In the genomic region with DNA sequence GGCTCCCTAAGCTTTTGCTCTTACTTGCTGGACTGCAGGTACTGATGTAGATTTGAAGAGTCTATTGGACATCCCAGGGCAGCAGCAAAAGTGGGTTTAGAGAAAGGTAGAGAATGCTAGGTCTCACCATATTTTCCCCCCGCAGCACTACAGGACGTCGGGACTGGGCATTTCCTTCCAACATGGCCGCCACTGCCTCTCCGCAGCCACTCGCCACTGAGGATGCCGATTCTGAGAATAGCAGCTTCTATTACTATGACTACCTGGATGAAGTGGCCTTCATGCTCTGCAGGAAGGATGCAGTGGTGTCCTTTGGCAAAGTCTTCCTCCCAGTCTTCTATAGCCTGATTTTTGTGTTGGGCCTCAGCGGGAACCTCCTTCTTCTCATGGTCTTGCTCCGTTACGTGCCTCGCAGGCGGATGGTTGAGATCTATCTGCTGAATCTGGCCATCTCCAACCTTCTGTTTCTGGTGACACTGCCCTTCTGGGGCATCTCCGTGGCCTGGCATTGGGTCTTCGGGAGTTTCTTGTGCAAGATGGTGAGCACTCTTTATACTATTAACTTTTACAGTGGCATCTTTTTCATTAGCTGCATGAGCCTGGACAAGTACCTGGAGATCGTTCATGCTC, we compare ENCODE assay signal across 26 cellular contexts. TPM values are rescaled to one million over a fixed set of nuclear protein-coding genes. Genes with fewer than 3 reads are reported as not detected.
DNase-seq lines count a peak whose midpoint lies in the region; ATAC-seq, FAIRE-seq and TF ChIP-seq lines count a peak whose summit lies in the region.
"Had no signal": no experiment of that assay in that cellular context is flagged by ENCODE, and none has a peak within 500 bp of the region (broad histone marks: within the 10 kb centered on the region; RNA-seq: fewer than 3 reads in every experiment).

No MANE protein-coding gene starts in this region.

- H3K9me3 Mint-ChIP-seq in neural crest cell (peaks cover 10% of the 10 kb centered on the region), type B pancreatic cell (no peaks in the 10 kb centered on the region)
- H3K9me3 Mint-ChIP-seq: CD4-positive, alpha-beta T cell; CD8-positive, alpha-beta memory T cell had no signal

- no peak overlapping the region for H2AK5ac ChIP-seq in H1 (ENCODE audit: low read depth, low read length)

- CTCF ChIA-PET in K562 (lab: Yijun Ruan, JAX; ENCODE audit: low intra/inter-chr PET ratio), result no interaction called here
- CTCF ChIA-PET in H1 (lab: Charles Lee; ENCODE audit: partially characterized antibody), result interaction anchor here (1.4 kb wide), 1 partner anchor 9 kb away, joined by 3 read pairs; no protein-coding TSS in a partner anchor

- H3K27ac ChIP-seq in K562 (ENCODE audit: extremely low read depth, low read depth, low read length) (no peak overlapping the region), H1 (ENCODE audit: low read depth, low read length) (no peak overlapping the region)
- H3K27ac ChIP-seq: A549; BLaER1 treated with 17β-estradiol and CSF1 and Interleukin-3, amounts not matched to agents 10 nM and 100 nM; GM23248 had no signal

- no peaks in the 10 kb centered on the region; a peak in 1 of 5 replicates for H3K4me1 ChIP-seq in K562 (replicated peaks in 1 of 2; ENCODE audit: control insufficient read depth in 2 of 2, insufficient read depth in 2 of 2, low read length in 2 of 2)
- H3K4me1 ChIP-seq in H1 (replicated peaks in 1 of 4; ENCODE audit: control insufficient read depth in 3 of 4, insufficient read depth in 4 of 4, low read length in 3 of 4), result no peaks in the 10 kb centered on the region
- H3K4me1 ChIP-seq: A549; BE2C; BLaER1 treated with 17β-estradiol and CSF1 and Interleukin-3, amounts not matched to agents 10 nM and 100 nM had no signal

- H3K27ac Mint-ChIP-seq in neural crest cell (ENCODE audit: unreplicated experiment) (peak overlapping the region; percentile 24), type B pancreatic cell (no peak overlapping the region)
- H3K27ac Mint-ChIP-seq: CD14-positive monocyte; CD4-positive, alpha-beta T cell; H9 had no signal

- H3K4me2 ChIP-seq in K562 (ENCODE audit: insufficient read depth, low read length) (peak overlapping the region; percentile 40), H1 (ENCODE audit: insufficient read depth in 1 of 2, low read depth in 2 of 2, low read length in 2 of 2) (no peak overlapping the region)
- H3K4me2 ChIP-seq: A549; BLaER1 treated with 17β-estradiol and CSF1 and Interleukin-3, amounts not matched to agents 10 nM and 100 nM had no signal

- H3K27me3 ChIP-seq in K562 (ENCODE audit: control insufficient read depth in 2 of 2, insufficient read depth in 2 of 2, low read length in 2 of 2) (peaks cover 16 to 48% of the 10 kb centered on the region in 2 experiments; a peak in 4 of 5 replicates), H1 (replicated peaks in 1 of 4; ENCODE audit: control insufficient read depth in 3 of 4, extremely low read depth in 1 of 4, insufficient read depth in 3 of 4, low read length in 3 of 4) (no peaks in the 10 kb centered on the region; a peak in 1 of 7 replicates)
- H3K27me3 ChIP-seq: BE2C; BLaER1 treated with 17β-estradiol and CSF1 and Interleukin-3, amounts not matched to agents 10 nM and 100 nM had no signal

- H3K18ac ChIP-seq in H1 (ENCODE audit: extremely low read depth, low read length), result no peak overlapping the region

- ATAC-seq in K562 (peak; percentile 45; the same call in 2 of the 3 replicates), GM21390 (IDR thresholded peaks at IDR 0.05; ENCODE audit: unreplicated experiment) (no peak)
- ATAC-seq: A549, GM12878, HCT116 had no signal

- no peak for TF ChIP-seq EP300 in K562 (IDR thresholded peaks at IDR 0.05; ENCODE audit: low read length)
- TF ChIP-seq EP300 in H1 (IDR thresholded peaks at IDR 0.05; ENCODE audit: borderline replicate concordance in 1 of 2, low read depth in 2 of 2, low read length in 2 of 2), result no peak

- WGBS in K562 (ENCODE audit: insufficient coverage, low coverage, missing lambda C conversion rate), result 4% methylated on average over 15 of the region's 15 CpGs
- WGBS in H1 (ENCODE audit: extremely low coverage in 1 of 2, insufficient coverage in 1 of 2, insufficient read length in 1 of 2, insufficient replicate concordance in 2 of 2, low coverage in 1 of 2, low lambda C conversion rate in 2 of 2, missing lambda C conversion rate in 1 of 2), 2 experiments, result 94% methylated on average over 15 of the region's 15 CpGs; no CpG with 5 or more reads in 1 of the 2 experiments

- H3K23ac ChIP-seq in H1 (ENCODE audit: insufficient read length), result no peak overlapping the region

- H4K91ac ChIP-seq in H1 (replicated peaks; ENCODE audit: insufficient read length, low read length), result no peak overlapping the region

- H3K36me3 ChIP-seq in K562 (ENCODE audit: control insufficient read depth, insufficient read depth, low read length) (no peaks in the 10 kb centered on the region), H1 (ENCODE audit: control insufficient read depth in 2 of 4, insufficient read depth in 4 of 4, low read length in 3 of 4) (no peaks in the 10 kb centered on the region)
- H3K36me3 ChIP-seq: BE2C; BLaER1 treated with 17β-estradiol and CSF1 and Interleukin-3, amounts not matched to agents 10 nM and 100 nM had no signal

- H3K9me3 ChIP-seq in K562 (replicated peaks; ENCODE audit: control insufficient read depth, insufficient read depth, low read depth, low read length) (no peaks in the 10 kb centered on the region), H1 (ENCODE audit: insufficient read depth in 2 of 2, low read depth in 1 of 2, low read length in 1 of 2) (no peaks in the 10 kb centered on the region)
- H3K9me3 ChIP-seq: A549; BE2C; BLaER1 treated with 17β-estradiol and CSF1 and Interleukin-3, amounts not matched to agents 10 nM and 100 nM had no signal

- no peak overlapping the region for H4K5ac ChIP-seq in H1 (ENCODE audit: insufficient read length, low read depth, low read length)

- no peak overlapping the region for H4K8ac ChIP-seq in H1 (ENCODE audit: extremely low read depth, insufficient read depth, low read length)

- TF ChIP-seq CTCF in K562 (IDR thresholded peaks at IDR 0.05 in 2 of 3, conservative IDR thresholded peaks at IDR 0.05 in 1 of 3; ENCODE audit: insufficient read depth in 2 of 3, low read depth in 1 of 3, low read length in 3 of 3) (no peak), H1 (IDR thresholded peaks at IDR 0.05; ENCODE audit: control extremely low read depth in 1 of 3, insufficient read depth in 1 of 3, low read depth in 1 of 3, low read length in 3 of 3) (no peak), neural crest cell (conservative IDR thresholded peaks at IDR 0.05) (no peak), type B pancreatic cell (conservative IDR thresholded peaks at IDR 0.05) (no peak)

- H3K4me1 Mint-ChIP-seq in neural crest cell (no peaks in the 10 kb centered on the region), type B pancreatic cell (ENCODE audit: unreplicated experiment) (no peaks in the 10 kb centered on the region)
- H3K4me1 Mint-ChIP-seq: CD8-positive, alpha-beta memory T cell; H9 had no signal

- H3K79me1 ChIP-seq in H1 (ENCODE audit: low read depth, low read length), result no peaks in the 10 kb centered on the region

- in situ Hi-C loops in K562 (cut with MboI), result no loop called here

- H3K14ac ChIP-seq in H1 (ENCODE audit: insufficient read length), result no peak overlapping the region

- TF ChIP-seq POLR2A in K562 (conservative IDR thresholded peaks at IDR 0.05) (no peak), H1 (IDR thresholded peaks at IDR 0.05; ENCODE audit: control extremely low read depth in 1 of 2, low read depth in 2 of 2, low read length in 2 of 2) (no peak)

- H3K9ac ChIP-seq in K562 (ENCODE audit: insufficient read depth in 1 of 2, low read depth in 2 of 2, low read length in 2 of 2) (no peak overlapping the region), H1 (replicated peaks in 1 of 4; ENCODE audit: extremely low read depth in 1 of 4, low read depth in 3 of 4, low read length in 3 of 4) (no peak overlapping the region)
- H3K9ac ChIP-seq: BLaER1 treated with 17β-estradiol and CSF1 and Interleukin-3, amounts not matched to agents 10 nM and 100 nM; GM23248 had no signal

- BruUV-seq in K562 (replicated peaks; lab: Mats Ljungman, UMichigan), result no TSS peak

- no peak overlapping the region for H2BK120ac ChIP-seq in H1 (replicated peaks; ENCODE audit: low read depth, low read length)

- H3K9me1 ChIP-seq in K562 (ENCODE audit: control insufficient read depth, insufficient read depth, low read length), result no peaks in the 10 kb centered on the region

- H2BK5ac ChIP-seq in H1 (ENCODE audit: low read depth, low read length), result no peak overlapping the region

- peak overlapping the region; percentile 57 for H2AFZ ChIP-seq in K562 (ENCODE audit: low read depth, low read length)
- H2AFZ ChIP-seq in H1 (ENCODE audit: low read length), result no peak overlapping the region
- H2AFZ ChIP-seq: GM23248 had no signal

- TF ChIP-seq RAD21 in K562 (CRISPR knock-in tag; conservative IDR thresholded peaks at IDR 0.05 in 1 of 2, IDR thresholded peaks at IDR 0.05 in 1 of 2), result no peak
- no peak for TF ChIP-seq RAD21 in H1 (IDR thresholded peaks at IDR 0.05 in 1 of 2, conservative IDR thresholded peaks at IDR 0.05 in 1 of 2; ENCODE audit: low read depth in 2 of 2, low read length in 2 of 2)

- H3K4me3 ChIP-seq in K562, result no peak overlapping the region
- no peak overlapping the region for H3K4me3 ChIP-seq in H1 (ENCODE audit: extremely low read depth in 1 of 4, insufficient read depth in 2 of 4, low read depth in 3 of 4, low read length in 4 of 4)
- H3K4me3 ChIP-seq: A549; BLaER1 treated with 17β-estradiol and CSF1 and Interleukin-3, amounts not matched to agents 10 nM and 100 nM; GM12878; GM23248 had no signal

- no peak for FAIRE-seq in K562 (lab: Jason Lieb, UNC)
- FAIRE-seq in H1 (lab: Jason Lieb, UNC), result no peak
- FAIRE-seq: A549, D721Med, GM12878, GM18507 had no signal

- H4K20me1 ChIP-seq in K562 (replicated peaks; ENCODE audit: control insufficient read depth, insufficient read depth, low read length) (no peaks in the 10 kb centered on the region), H1 (replicated peaks in 1 of 2; ENCODE audit: control insufficient read depth in 1 of 2, insufficient read depth in 2 of 2, low read length in 2 of 2) (no peaks in the 10 kb centered on the region)
- H4K20me1 ChIP-seq: BLaER1 treated with 17β-estradiol and CSF1 and Interleukin-3, amounts not matched to agents 10 nM and 100 nM had no signal

- H3K27me3 Mint-ChIP-seq in neural crest cell (ENCODE audit: low read depth) (peaks cover 31% of the 10 kb centered on the region), type B pancreatic cell (peaks cover 16% of the 10 kb centered on the region)

- H3K4me3 Mint-ChIP-seq in neural crest cell, result no peak overlapping the region
- no peak overlapping the region for H3K4me3 Mint-ChIP-seq in type B pancreatic cell
- H3K4me3 Mint-ChIP-seq: CD14-positive monocyte; CD4-positive, alpha-beta T cell; CD8-positive, alpha-beta memory T cell; H9 had no signal

- H2BK20ac ChIP-seq in H1 (ENCODE audit: low read length), result no peak overlapping the region

- no peaks in the 10 kb centered on the region for H3K79me2 ChIP-seq in K562 (ENCODE audit: control insufficient read depth, insufficient read depth, low read length)
- no peaks in the 10 kb centered on the region for H3K79me2 ChIP-seq in H1 (ENCODE audit: control insufficient read depth in 1 of 2, insufficient read depth in 2 of 2, low read length in 2 of 2)

- no peak overlapping the region for H3K56ac ChIP-seq in H1 (replicated peaks; ENCODE audit: insufficient read length, low read depth, low read length)

- intact Hi-C loops in K562 (cut with micrococcal nuclease), result no loop called here
- intact Hi-C loops in posterior vena cava (cut with DNase I), result no loop called here

- no peak overlapping the region for H3K4ac ChIP-seq in H1 (replicated peaks; ENCODE audit: insufficient read length, low read depth, low read length)

- no peak overlapping the region for H2BK12ac ChIP-seq in H1 (ENCODE audit: low read depth, low read length)

- H2BK15ac ChIP-seq in H1 (ENCODE audit: low read length), result no peak overlapping the region

- POLR2A ChIA-PET in K562 (lab: Yijun Ruan, JAX), result interaction anchor here (0.6 to 0.9 kb wide), 2 partner anchors 8 to 22 kb away, joined by 3 to 4 read pairs; no protein-coding TSS in a partner anchor
- POLR2A ChIA-PET in H1 (lab: Charles Lee; ENCODE audit: partially characterized antibody), result no interaction called here

- DNase-seq in K562 (ENCODE audit: extremely low read depth in 1 of 4, low spot score in 3 of 4), result peak in 1 of 4 experiments; percentile 9
- no peak for DNase-seq in H1 (ENCODE audit: low read depth in 1 of 2, low spot score in 2 of 2)
- DNase-seq in neural crest cell (ENCODE audit: low read depth, low spot score), result no peak
- DNase-seq in posterior vena cava (ENCODE audit: low spot score), result peak; percentile 34
- DNase-seq in hepatic stellate cell (ENCODE audit: low spot score), result no peak
- no peak for DNase-seq in type B pancreatic cell (ENCODE audit: extremely low spot score, unreplicated experiment)
- DNase-seq: 8988T; ACHN; AML-193; BE2C; CD4-positive, alpha-beta T cell; CD8-positive, alpha-beta memory T cell; DMS 273 treated with DMSO at 0.1 percent for 48 hours; EL; GDM1; GM23248; H9 had no signal

- H3K36me3 Mint-ChIP-seq in neural crest cell (ENCODE audit: low read depth), result peaks cover 2% of the 10 kb centered on the region
- no peaks in the 10 kb centered on the region for H3K36me3 Mint-ChIP-seq in type B pancreatic cell
- H3K36me3 Mint-ChIP-seq: CD14-positive monocyte; CD8-positive, alpha-beta memory T cell had no signal

- no peaks in the 10 kb centered on the region for H3K23me2 ChIP-seq in H1 (ENCODE audit: low read depth, low read length)

RNA-seq across cellular contexts. Expression of a gene that starts 11.2 kb away (rescaled TPM):
- not detected in 2 replicates for total RNA-seq in K562 (2011; cell fraction: chromatin; rRNA removed; ENCODE audit: low replicate concordance)
- not detected in 2 replicates for total RNA-seq in K562 (2011; cell fraction: nucleolus; rRNA removed)
- total RNA-seq in K562 (2011; cell fraction: nucleoplasm; rRNA removed), result not detected in 2 replicates
- total RNA-seq in K562 (2014; rRNA removed) (not detected in 2 replicates), K562 (2014; rRNA removed; fragmentation: Illumina TruSeq; extraction: Trizol) (not detected in 2 replicates), K562 (2015; rRNA removed; fragmentation: Illumina TruSeq; extraction: Trizol) (not detected in 2 replicates), K562 (2021) (0.04 and 0.13 TPM in 2 replicates), neural crest cell (not detected in 2 replicates), posterior vena cava (under 1 TPM; 0.10 to 0.14 TPM), type B pancreatic cell (ENCODE audit: low replicate concordance) (not detected in 2 replicates)
- polyA plus RNA-seq in K562 (2011; rRNA removed) (not detected in 2 replicates), K562 (2014; fragmentation: Illumina TruSeq; extraction: Trizol) (not detected in 2 replicates), K562 (2014; fragmentation: Nextera tagmentation; extraction: Ambion mirVana) (not detected), K562 (2014; rRNA removed) (not detected in 2 replicates), H1 (2011; rRNA removed) (not detected in 2 replicates)
- not detected in 2 replicates for polyA plus RNA-seq in K562 (2011; cell fraction: cytosol; rRNA removed)
- polyA plus RNA-seq in K562 (2011; cell fraction: nucleus; rRNA removed), result not detected in 2 replicates
- polyA plus RNA-seq in K562 (2012), result not detected in 2 replicates
- polyA minus RNA-seq in K562 (2011; rRNA and poly(A)+ RNA removed), result not detected in 2 replicates
- not detected in 2 replicates for polyA minus RNA-seq in K562 (2011; cell fraction: cytosol; rRNA and poly(A)+ RNA removed)
- polyA minus RNA-seq in K562 (2011; cell fraction: nucleus; rRNA and poly(A)+ RNA removed), result not detected in 2 replicates
- not detected in 2 replicates for total RNA-seq in H1 (2021; fragmentation: NEBNext Ultra II Directional; extraction: Animal tissue kit (Norgen Biotek cat#: 25700))
- not detected for polyA plus RNA-seq in H1 (2011; cell fraction: cytosol; rRNA removed)
- not detected for polyA plus RNA-seq in H1 (2011; cell fraction: nucleus; rRNA removed)
- not detected in 4 replicates for polyA plus RNA-seq in H1 (2012, experiment 1 of 2)
- polyA plus RNA-seq in H1 (2012, experiment 2 of 2), result not detected
- not detected for polyA plus RNA-seq in H1 (2013, experiment 1 of 2)
- polyA plus RNA-seq in H1 (2013, experiment 2 of 2), result not detected
- polyA minus RNA-seq in H1 (2011; rRNA and poly(A)+ RNA removed), result not detected in 2 replicates
- polyA minus RNA-seq in H1 (2011; cell fraction: cytosol; rRNA and poly(A)+ RNA removed), result not detected
- not detected for polyA minus RNA-seq in H1 (2011; cell fraction: nucleus; rRNA and poly(A)+ RNA removed)
- total RNA-seq: CD4-positive, alpha-beta T cell; CD8-positive, alpha-beta memory T cell; GM23248; H4; H9 had no signal
- polyA plus RNA-seq: A549; CD14-positive monocyte; CD8-positive, alpha-beta memory T cell; GM12878; GM23248 had no signal

RNA-seq across cellular contexts. Expression of a gene that starts 41.5 kb away (rescaled TPM):
- 0.32 and 0.67 TPM in 2 replicates for total RNA-seq in K562 (2011; cell fraction: chromatin; rRNA removed; ENCODE audit: low replicate concordance)
- 0.17 and 0.39 TPM in 2 replicates for total RNA-seq in K562 (2011; cell fraction: nucleolus; rRNA removed)
- 0.29 and 0.31 TPM in 2 replicates for total RNA-seq in K562 (2011; cell fraction: nucleoplasm; rRNA removed)
- 0.20 and 0.27 TPM in 2 replicates for total RNA-seq in K562 (2014; rRNA removed)
- 0.18 and 0.32 TPM in 2 replicates for total RNA-seq in K562 (2014; rRNA removed; fragmentation: Illumina TruSeq; extraction: Trizol)
- 0.33 and 0.49 TPM in 2 replicates for total RNA-seq in K562 (2015; rRNA removed; fragmentation: Illumina TruSeq; extraction: Trizol)
- total RNA-seq in K562 (2021), result 0.55 and 0.63 TPM in 2 replicates
- polyA plus RNA-seq in K562 (2011; rRNA removed), result 0.13 and 0.30 TPM in 2 replicates
- polyA plus RNA-seq in K562 (2011; cell fraction: cytosol; rRNA removed), result 0.10 and 0.15 TPM in 2 replicates
- 0.55 and 0.61 TPM in 2 replicates for polyA plus RNA-seq in K562 (2011; cell fraction: nucleus; rRNA removed)
- 0.64 and 1.8 TPM in 2 replicates for polyA plus RNA-seq in K562 (2012)
- polyA plus RNA-seq in K562 (2014; fragmentation: Illumina TruSeq; extraction: Trizol), result 0.21 and 0.37 TPM in 2 replicates
- polyA plus RNA-seq in K562 (2014; fragmentation: Nextera tagmentation; extraction: Ambion mirVana), result under 1 TPM; 0.07 to 0.22 TPM
- 0.03 and 0.28 TPM in 2 replicates for polyA plus RNA-seq in K562 (2014; rRNA removed)
- 0.14 and 0.39 TPM in 2 replicates for polyA minus RNA-seq in K562 (2011; rRNA and poly(A)+ RNA removed)
- not detected in 2 replicates for polyA minus RNA-seq in K562 (2011; cell fraction: cytosol; rRNA and poly(A)+ RNA removed)
- 0.13 and 0.44 TPM in 2 replicates for polyA minus RNA-seq in K562 (2011; cell fraction: nucleus; rRNA and poly(A)+ RNA removed)
- not detected in 2 replicates for total RNA-seq in H1 (2021; fragmentation: NEBNext Ultra II Directional; extraction: Animal tissue kit (Norgen Biotek cat#: 25700))
- polyA plus RNA-seq in H1 (2011; rRNA removed), result 0.03 TPM in 1 of 2 replicates, not detected in the other
- 0.12 TPM for polyA plus RNA-seq in H1 (2011; cell fraction: cytosol; rRNA removed)
- polyA plus RNA-seq in H1 (2011; cell fraction: nucleus; rRNA removed), result 0.09 TPM
- polyA plus RNA-seq in H1 (2012, experiment 1 of 2), result 0.05 to 0.24 TPM in 2 of 4 replicates, not detected in the others
- not detected for polyA plus RNA-seq in H1 (2012, experiment 2 of 2)
- 0.34 TPM for polyA plus RNA-seq in H1 (2013, experiment 1 of 2)
- 0.11 TPM for polyA plus RNA-seq in H1 (2013, experiment 2 of 2)
- polyA minus RNA-seq in H1 (2011; rRNA and poly(A)+ RNA removed), result 0.12 TPM in 1 of 2 replicates, not detected in the other
- not detected for polyA minus RNA-seq in H1 (2011; cell fraction: cytosol; rRNA and poly(A)+ RNA removed)
- polyA minus RNA-seq in H1 (2011; cell fraction: nucleus; rRNA and poly(A)+ RNA removed), result not detected
- total RNA-seq in neural crest cell, result not detected in 2 replicates
- total RNA-seq in posterior vena cava, result 10 to 100 TPM in 1 of 2 donors, 1 to 10 TPM in 1; 9.8 to 11.8 TPM
- total RNA-seq in type B pancreatic cell (ENCODE audit: low replicate concordance), result 0.48 TPM in 1 of 2 replicates, not detected in the other
- total RNA-seq: GM12878, H9 had no signal
- polyA plus RNA-seq: A549; CD14-positive monocyte; CD8-positive, alpha-beta memory T cell; GM12878 had no signal

RNA-seq across cellular contexts. Expression of a gene that starts 55.2 kb away (rescaled TPM):
- total RNA-seq in K562 (2011; cell fraction: chromatin; rRNA removed; ENCODE audit: low replicate concordance), result 2.1 and 2.5 TPM in 2 replicates
- total RNA-seq in K562 (2011; cell fraction: nucleolus; rRNA removed), result 1.7 and 2.2 TPM in 2 replicates
- 1.5 and 3.8 TPM in 2 replicates for total RNA-seq in K562 (2011; cell fraction: nucleoplasm; rRNA removed)
- total RNA-seq in K562 (2014; rRNA removed) (0.08 and 0.32 TPM in 2 replicates), K562 (2014; rRNA removed; fragmentation: Illumina TruSeq; extraction: Trizol) (0.29 TPM in 2 replicates), K562 (2015; rRNA removed; fragmentation: Illumina TruSeq; extraction: Trizol) (0.15 TPM in 1 of 2 replicates, not detected in the other), K562 (2021) (0.69 and 0.85 TPM in 2 replicates), neural crest cell (0.20 and 0.56 TPM in 2 replicates), posterior vena cava (10 to 100 TPM; 17.0 to 20.6 TPM), type B pancreatic cell (ENCODE audit: low replicate concordance) (3.5 and 3.9 TPM in 2 replicates)
- polyA plus RNA-seq in K562 (2011; rRNA removed) (0.57 and 0.74 TPM in 2 replicates), K562 (2014; fragmentation: Illumina TruSeq; extraction: Trizol) (0.15 and 0.39 TPM in 2 replicates), K562 (2014; fragmentation: Nextera tagmentation; extraction: Ambion mirVana) (under 1 TPM; 0.03 to 0.21 TPM), K562 (2014; rRNA removed) (0.07 and 0.11 TPM in 2 replicates), H1 (2011; rRNA removed) (0.09 and 0.12 TPM in 2 replicates)
- polyA plus RNA-seq in K562 (2011; cell fraction: cytosol; rRNA removed), result 0.25 and 0.41 TPM in 2 replicates
- 0.72 and 0.75 TPM in 2 replicates for polyA plus RNA-seq in K562 (2011; cell fraction: nucleus; rRNA removed)
- 0.29 and 0.62 TPM in 2 replicates for polyA plus RNA-seq in K562 (2012)
- polyA minus RNA-seq in K562 (2011; rRNA and poly(A)+ RNA removed), result 0.84 and 1.3 TPM in 2 replicates
- polyA minus RNA-seq in K562 (2011; cell fraction: cytosol; rRNA and poly(A)+ RNA removed), result 0.57 TPM in 1 of 2 replicates, not detected in the other
- polyA minus RNA-seq in K562 (2011; cell fraction: nucleus; rRNA and poly(A)+ RNA removed), result 0.40 and 1.1 TPM in 2 replicates
- total RNA-seq in H1 (2021; fragmentation: NEBNext Ultra II Directional; extraction: Animal tissue kit (Norgen Biotek cat#: 25700)), result 0.09 and 0.17 TPM in 2 replicates
- not detected for polyA plus RNA-seq in H1 (2011; cell fraction: cytosol; rRNA removed)
- 0.11 TPM for polyA plus RNA-seq in H1 (2011; cell fraction: nucleus; rRNA removed)
- polyA plus RNA-seq in H1 (2012, experiment 1 of 2), result 0.09 to 0.26 TPM (median 0.15 TPM) in 4 replicates
- not detected for polyA plus RNA-seq in H1 (2012, experiment 2 of 2)
- polyA plus RNA-seq in H1 (2013, experiment 1 of 2), result 0.22 TPM
- polyA plus RNA-seq in H1 (2013, experiment 2 of 2), result 0.09 TPM
- 0.28 and 0.80 TPM in 2 replicates for polyA minus RNA-seq in H1 (2011; rRNA and poly(A)+ RNA removed)
- not detected for polyA minus RNA-seq in H1 (2011; cell fraction: cytosol; rRNA and poly(A)+ RNA removed)
- polyA minus RNA-seq in H1 (2011; cell fraction: nucleus; rRNA and poly(A)+ RNA removed), result 1.4 TPM
- total RNA-seq: H4, H9 had no signal
- polyA plus RNA-seq: CD14-positive monocyte; CD8-positive, alpha-beta memory T cell had no signal
